Comparison of ENCODE assay signal across 2 cellular contexts in genomic region chr2:170930132-170931109, GRCh38.
TF ChIP-seq lines count a peak whose summit lies in the region.

No MANE protein-coding gene starts in this region.

TF ChIP-seq in endothelial cell of umbilical vein, 7 proteins besides CTCF, POLR2A, EP300 and RAD21 (continued from another document):
- no peak for TF ChIP-seq MAX (IDR thresholded peaks at IDR 0.05; ENCODE audit: insufficient read depth, insufficient read length)
- no peak for TF ChIP-seq POLR2AphosphoS5 (IDR thresholded peaks at IDR 0.05; ENCODE audit: insufficient read depth, low read depth, low read length)
- no peak for TF ChIP-seq GATA2 (IDR thresholded peaks at IDR 0.05; ENCODE audit: insufficient read depth, insufficient read length, low read depth, low read length)
- no peak for TF ChIP-seq MYC (IDR thresholded peaks at IDR 0.05; ENCODE audit: low read depth, low read length)
- TF ChIP-seq JUN (IDR thresholded peaks at IDR 0.05; ENCODE audit: borderline replicate concordance, insufficient read depth, insufficient read length, low read depth) = no peak

TF ChIP-seq in neural cell, 6 proteins besides CTCF, POLR2A, EP300 and RAD21:
- TF ChIP-seq REST (IDR thresholded peaks at IDR 0.05; ENCODE audit: borderline replicate concordance) (no peak), SMC3 (conservative IDR thresholded peaks at IDR 0.05; ENCODE audit: poor library complexity) (no peak), POLR2AphosphoS5 (IDR thresholded peaks at IDR 0.05) (peak; percentile 52), MXI1 (conservative IDR thresholded peaks at IDR 0.05; ENCODE audit: poor library complexity, severe bottlenecking) (peak; percentile 57), EZH2 (IDR thresholded peaks at IDR 0.05; ENCODE audit: borderline replicate concordance, insufficient read depth, low read length, poor library complexity, severe bottlenecking) (no peak), TAF1 (IDR thresholded peaks at IDR 0.05; ENCODE audit: low read depth) (no peak)
TF ChIP-seq in neural cell: peak in this region for 2.
